In the genomic region with DNA sequence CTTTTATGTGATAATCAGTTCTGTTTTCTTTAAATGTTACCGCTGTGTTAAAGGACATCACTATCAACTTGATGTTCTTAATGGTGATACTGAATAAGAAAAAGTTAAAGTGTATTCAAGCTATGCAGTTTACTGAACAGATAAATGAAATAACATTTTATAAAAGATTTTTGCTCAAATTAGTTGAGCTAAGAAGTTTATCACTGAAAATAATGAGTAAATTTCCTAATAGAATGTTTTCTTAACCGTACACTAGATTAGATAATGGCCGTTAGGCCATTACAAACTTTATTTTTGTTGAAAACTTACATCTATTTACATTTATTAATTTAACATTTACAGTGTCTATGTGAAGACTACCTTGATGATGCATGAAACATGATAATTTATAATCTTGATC, we compare ENCODE assay signal across 12 cellular contexts. TPM values are rescaled to one million over a fixed set of nuclear protein-coding genes. Genes with fewer than 3 reads are reported as not detected.
DNase-seq lines count a peak whose midpoint lies in the region; ATAC-seq and TF ChIP-seq lines count a peak whose summit lies in the region.
"Had no signal": no experiment of that assay in that cellular context is flagged by ENCODE, and none has a peak within 500 bp of the region (broad histone marks: within the 10 kb centered on the region; RNA-seq: fewer than 3 reads in every experiment).

No MANE protein-coding gene starts in this region.

- peaks cover 72% of the 10 kb centered on the region for H3K4me1 Mint-ChIP-seq in activated CD8-positive, alpha-beta T cell treated with anti-CD3 and anti-CD28 coated beads, Interleukin-2, amount 10 ng/mL, durations not matched to agents 7 days and 5 days (ENCODE audit: low read depth)
- H3K4me1 Mint-ChIP-seq in memory B cell, result peaks cover 35% of the 10 kb centered on the region

- H3K27ac ChIP-seq in left ventricle myocardium inferior (replicated peaks) (peak overlapping the region; percentile 43), vagina (peak overlapping the region; percentile 45), aorta (ENCODE audit: low read depth in 1 of 2, low read length in 2 of 2) (no peak overlapping the region)

- DNase-seq in left ventricle myocardium inferior (no peak), Right ventricle myocardium inferior (ENCODE audit: missing footprints) (no peak), memory B cell (ENCODE audit: low spot score in 2 of 2) (no peak), vagina (ENCODE audit: extremely low spot score in 2 of 2) (no peak), KG1 (lab: John Stamatoyannopoulos, UW) (no peak), aorta (no peak), NCI-H1417 (lab: John Stamatoyannopoulos, UW) (no peak)
- DNase-seq in activated CD8-positive, alpha-beta T cell treated with anti-CD3 and anti-CD28 coated beads, Interleukin-2, amount 10 ng/mL, durations not matched to agents 7 days and 5 days, result no peak
- DNase-seq: activated CD8-positive, alpha-beta memory T cell treated with anti-CD3 and anti-CD28 coated beads, Interleukin-2, amount 50 U/mL, for 48 hours; BE2C; caudate nucleus; GDM1 had no signal

- CTCF ChIA-PET in activated CD8-positive, alpha-beta T cell treated with anti-CD3 and anti-CD28 coated beads, Interleukin-2, amount 10 ng/mL, durations not matched to agents 7 days and 5 days (lab: Charles Lee), result interaction anchor here (0.9 to 1.4 kb wide), 2 partner anchors 25 to 64 kb away, joined by 3 read pairs; partner anchors contain the start of gene ATF7IP

- H3K4me3 Mint-ChIP-seq in activated CD8-positive, alpha-beta T cell treated with anti-CD3 and anti-CD28 coated beads, Interleukin-2, amount 10 ng/mL, durations not matched to agents 7 days and 5 days, result peak overlapping the region; percentile 70
- H3K4me3 Mint-ChIP-seq in memory B cell, result no peak overlapping the region

- peaks cover 68% of the 10 kb centered on the region for H3K4me1 ChIP-seq in left ventricle myocardium inferior
- peaks cover 63% of the 10 kb centered on the region for H3K4me1 ChIP-seq in vagina
- no peaks in the 10 kb centered on the region for H3K4me1 ChIP-seq in aorta (ENCODE audit: control insufficient read depth in 1 of 2, insufficient read depth in 2 of 2, low read length in 2 of 2)

- H3K4me3 ChIP-seq in left ventricle myocardium inferior, result peak overlapping the region; percentile 2
- no peak overlapping the region for H3K4me3 ChIP-seq in vagina
- H3K4me3 ChIP-seq in aorta (ENCODE audit: low read length in 2 of 2), result no peak overlapping the region

- peak overlapping the region; percentile 87 for H3K27ac Mint-ChIP-seq in activated CD8-positive, alpha-beta T cell treated with anti-CD3 and anti-CD28 coated beads, Interleukin-2, amount 10 ng/mL, durations not matched to agents 7 days and 5 days
- peak overlapping the region; percentile 69 for H3K27ac Mint-ChIP-seq in memory B cell

- H3K36me3 ChIP-seq in left ventricle myocardium inferior, result peaks cover 14% of the 10 kb centered on the region
- H3K36me3 ChIP-seq in vagina, result no peaks in the 10 kb centered on the region
- no peaks in the 10 kb centered on the region for H3K36me3 ChIP-seq in aorta (ENCODE audit: control insufficient read depth in 1 of 2, insufficient read depth in 2 of 2, low read length in 1 of 2)
- H3K36me3 ChIP-seq: BE2C had no signal

- TF ChIP-seq CTCF in left ventricle myocardium inferior (IDR thresholded peaks at IDR 0.05; ENCODE audit: borderline replicate concordance) (no peak), vagina (IDR thresholded peaks at IDR 0.05) (no peak)

- no peaks in the 10 kb centered on the region for H3K27me3 Mint-ChIP-seq in activated CD8-positive, alpha-beta T cell treated with anti-CD3 and anti-CD28 coated beads, Interleukin-2, amount 10 ng/mL, durations not matched to agents 7 days and 5 days (ENCODE audit: low read depth)
- H3K27me3 Mint-ChIP-seq in memory B cell, result no peaks in the 10 kb centered on the region

- intact Hi-C loops in left ventricle myocardium inferior (cut with micrococcal nuclease) (no loop called here), Right ventricle myocardium inferior (cut with DNase I) (no loop called here), vagina (cut with DNase I) (no loop called here), aorta (cut with DNase I) (loop anchor here in 1 of 2 donors (5.0 kb wide), 1 partner anchor 133 kb away; no protein-coding TSS in a partner anchor)

- peaks cover 19% of the 10 kb centered on the region for H3K9me3 ChIP-seq in left ventricle myocardium inferior (replicated peaks)
- H3K9me3 ChIP-seq in vagina, result no peaks in the 10 kb centered on the region
- no peaks in the 10 kb centered on the region for H3K9me3 ChIP-seq in aorta (ENCODE audit: control insufficient read depth, low read length)
- H3K9me3 ChIP-seq: BE2C had no signal

- TF ChIP-seq POLR2A in vagina (IDR thresholded peaks at IDR 0.05), result no peak

- WGBS in aorta, 2 donors, result 37 to 38% methylated on average over 3 of the region's 3 CpGs

- POLR2A ChIA-PET in activated CD8-positive, alpha-beta T cell treated with anti-CD3 and anti-CD28 coated beads, Interleukin-2, amount 10 ng/mL, durations not matched to agents 7 days and 5 days (lab: Charles Lee), result interaction anchor here (0.9 to 1.2 kb wide), 3 partner anchors 133 to 381 kb away, joined by 3 read pairs; a partner anchor contains a TSS

- H3K36me3 Mint-ChIP-seq in activated CD8-positive, alpha-beta T cell treated with anti-CD3 and anti-CD28 coated beads, Interleukin-2, amount 10 ng/mL, durations not matched to agents 7 days and 5 days (ENCODE audit: low read depth), result peaks cover 58% of the 10 kb centered on the region
- H3K36me3 Mint-ChIP-seq in memory B cell, result peaks cover 20% of the 10 kb centered on the region

- ATAC-seq in Right ventricle myocardium inferior (no peak), memory B cell (ENCODE audit: low read depth) (no peak), aorta (ENCODE audit: low FRiP score) (no peak)
- no peak for ATAC-seq in activated CD8-positive, alpha-beta T cell treated with anti-CD3 and anti-CD28 coated beads, Interleukin-2, amount 10 ng/mL, durations not matched to agents 7 days and 5 days

- H3K9me3 Mint-ChIP-seq in activated CD8-positive, alpha-beta T cell treated with anti-CD3 and anti-CD28 coated beads, Interleukin-2, amount 10 ng/mL, durations not matched to agents 7 days and 5 days (ENCODE audit: insufficient read depth), result no peaks in the 10 kb centered on the region
- no peaks in the 10 kb centered on the region for H3K9me3 Mint-ChIP-seq in memory B cell

- no peaks in the 10 kb centered on the region for H3K27me3 ChIP-seq in left ventricle myocardium inferior (ENCODE audit: low read depth)
- H3K27me3 ChIP-seq in vagina, result no peaks in the 10 kb centered on the region
- no peaks in the 10 kb centered on the region for H3K27me3 ChIP-seq in aorta (ENCODE audit: control insufficient read depth in 1 of 2, insufficient read depth in 2 of 2, low read length in 1 of 2)
- H3K27me3 ChIP-seq: BE2C had no signal

RNA-seq across cellular contexts. Expression of gene ATF7IP, which starts 25.0 kb away (rescaled TPM):
- total RNA-seq in left ventricle myocardium inferior, result 64.3 TPM
- total RNA-seq in Right ventricle myocardium inferior, result 57.1 TPM
- 100 to 1,000 TPM in 1 of 2 experiments, 10 to 100 TPM in 1; 99.8 to 104 TPM for total RNA-seq in activated CD8-positive, alpha-beta T cell treated with anti-CD3 and anti-CD28 coated beads, Interleukin-2, amount 10 ng/mL, durations not matched to agents 7 days and 5 days
- 46.4 TPM for total RNA-seq in vagina
- 10 to 100 TPM; 54.5 to 98.4 TPM for total RNA-seq in aorta
- polyA plus RNA-seq in aorta, result 1 to 10 TPM; 7.0 to 8.9 TPM

Comparison
In these comparisons a context has a peak if more than half of its experiments do, and no peak if none do; other contexts are left out.
1. H3K27ac ChIP-seq: peak in left ventricle myocardium inferior (single experiment) and vagina (single experiment); none in aorta (0 of 2).